ENCODE assay signal across 26 cellular contexts in genomic region chr3:64971584-64971983, GRCh38.
"Had no signal": no experiment of that assay in that cellular context is flagged by ENCODE, and none has a peak within 500 bp of the region (broad histone marks: within the 10 kb centered on the region; RNA-seq: fewer than 3 reads in every experiment).

No MANE protein-coding gene starts in this region.

- H3K27me3 ChIP-seq: esophagus muscularis mucosa, foreskin keratinocyte, gastroesophageal sphincter, heart left ventricle, hepatocyte, left lung, neural progenitor cell, right lobe of liver, suprapubic skin, transverse colon, vagina had no signal

- FAIRE-seq: endothelial cell of umbilical vein, kidney, small intestine had no signal

- H3K36me3 ChIP-seq: heart left ventricle, left lung, neural progenitor cell, right lobe of liver, suprapubic skin, transverse colon, vagina had no signal

- H3K9me3 ChIP-seq: esophagus muscularis mucosa, gastroesophageal sphincter, right lobe of liver, suprapubic skin, transverse colon, vagina had no signal

- ATAC-seq: foreskin keratinocyte; gastroesophageal sphincter; heart left ventricle; left lung; naive thymus-derived CD4-positive, alpha-beta T cell; right lobe of liver; stimulated activated naive CD8-positive, alpha-beta T cell treated with anti-CD3 and anti-CD28 coated beads, Interleukin-15, amount 100 ng/mL, for 72 hours had no signal

- DNase-seq: dermis blood vessel endothelial cell; effector memory CD4-positive, alpha-beta T cell; foreskin keratinocyte; heart left ventricle; kidney; left lung; mesendoderm; midbrain; naive thymus-derived CD4-positive, alpha-beta T cell; right lobe of liver; small intestine; stimulated activated CD4-positive, alpha-beta T cell treated with anti-CD3 and anti-CD28 coated beads, Interleukin-12 subunit alpha, Interleukin-12 subunit beta, amount 100 ng/mL, for 4 hours; stimulated activated CD4-positive, alpha-beta T cell treated with anti-CD3 and anti-CD28 coated beads, Interleukin-1b, Interleukin-23, amount 100 ng/mL, for 48 hours; stimulated activated CD4-positive, alpha-beta T cell treated with anti-CD3 and anti-CD28 coated beads, Interleukin-4, amount 100 ng/mL, for 1 hour; stimulated activated CD8-positive, alpha-beta memory T cell treated with anti-CD3 and anti-CD28 coated beads, Interleukin-4, amount 100 ng/mL, for 48 hours; stimulated activated naive CD4-positive, alpha-beta T cell; stimulated activated naive CD8-positive, alpha-beta T cell treated with anti-CD3 and anti-CD28 coated beads, Interleukin-15, amount 100 ng/mL, for 72 hours; transverse colon had no signal

- H3K4me1 ChIP-seq: left lung, parathyroid adenoma, right lobe of liver, suprapubic skin, transverse colon, vagina had no signal

- H3K27ac ChIP-seq: esophagus muscularis mucosa, foreskin keratinocyte, gastroesophageal sphincter, heart left ventricle, hepatocyte, left lung, neural progenitor cell, parathyroid adenoma, right lobe of liver, suprapubic skin, transverse colon, vagina had no signal

- H3K4me3 ChIP-seq: esophagus muscularis mucosa, gastroesophageal sphincter, heart left ventricle, hepatocyte, left lung, neural progenitor cell, right lobe of liver, suprapubic skin, transverse colon, vagina had no signal
